35 cellular contexts compared by ENCODE assay signal in genomic region chr11:71352226-71352625, GRCh38.
"Had no signal": no experiment of that assay in that cellular context is flagged by ENCODE, and none has a peak within 500 bp of the region (broad histone marks: within the 10 kb centered on the region; RNA-seq: fewer than 3 reads in every experiment).

No MANE protein-coding gene starts in this region.

- H3K36me3 ChIP-seq: MG63 had no signal

- H3K27ac ChIP-seq: KMS-11 had no signal

- H3K9me3 ChIP-seq: MG63 had no signal

- H3K27me3 ChIP-seq: MG63 had no signal

- H3K4me2 ChIP-seq: KMS-11 had no signal

- H3K4me3 ChIP-seq: MG63 had no signal

- DNase-seq: Karpas-422, Kasumi-1, KBM-7, KG1, MG63, MM.1S, MV-4-11, NCI-H1048, NCI-H1092, NCI-H1092 treated with DMSO at 0.1 percent for 48 hours, NCI-H1105, NCI-H1105 treated with DMSO at 0.1 percent for 48 hours, NCI-H1417, NCI-H1417 treated with DMSO at 0.1 percent for 48 hours, NCI-H1436, NCI-H1436 treated with DMSO at 0.1 percent for 48 hours, NCI-H146, NCI-H1694, NCI-H1694 treated with DMSO at 0.1 percent for 48 hours, NCI-H187, NCI-H187 treated with DMSO at 0.1 percent for 48 hours, NCI-H1930, NCI-H2029, NCI-H2029 treated with DMSO at 0.1 percent for 48 hours, NCI-H2081, NCI-H2081 treated with DMSO at 0.1 percent for 48 hours, NCI-H2107, NCI-H2171, NCI-H2171 treated with DMSO at 0.1 percent for 48 hours, NCI-H2227 treated with DMSO at 0.1 percent for 48 hours, NCI-H226, NCI-H345, NCI-H446, NCI-H446 treated with DMSO at 0.1 percent for 48 hours had no signal
